10 cellular contexts compared by ENCODE assay signal in genomic region chr5:142925795-142926194, GRCh38.
DNase-seq lines count a peak whose midpoint lies in the region; ATAC-seq, FAIRE-seq and TF ChIP-seq lines count a peak whose summit lies in the region.
"Had no signal": no experiment of that assay in that cellular context is flagged by ENCODE, and none has a peak within 500 bp of the region (broad histone marks: within the 10 kb centered on the region; RNA-seq: fewer than 3 reads in every experiment).

No MANE protein-coding gene starts in this region.

- H3K36me3 ChIP-seq in kidney (ENCODE audit: control insufficient read depth in 1 of 2, insufficient read depth in 2 of 2, low read length in 2 of 2) (no peaks in the 10 kb centered on the region), thyroid gland (no peaks in the 10 kb centered on the region)
- H3K36me3 ChIP-seq: Peyer's patch had no signal

- no peak overlapping the region for H3K27ac Mint-ChIP-seq in stimulated activated naive B cell treated with anti-CD40 and anti-IgM and Interleukin-4, amounts not matched to agents 10 μg/mL and 1 μg/mL and 100 μg/mL, for 72 hours

- no peak for TF ChIP-seq POLR2A in thyroid gland (IDR thresholded peaks at IDR 0.05)

- H3K4me3 ChIP-seq in kidney (ENCODE audit: low read length in 2 of 2) (no peak overlapping the region), thyroid gland (replicated peaks in 1 of 3) (no peak overlapping the region)
- H3K4me3 ChIP-seq: Peyer's patch had no signal

- H3K4me3 Mint-ChIP-seq in stimulated activated naive B cell treated with anti-CD40 and anti-IgM and Interleukin-4, amounts not matched to agents 10 μg/mL and 1 μg/mL and 100 μg/mL, for 72 hours: no peak overlapping the region

- H3K27me3 Mint-ChIP-seq in stimulated activated naive B cell treated with anti-CD40 and anti-IgM and Interleukin-4, amounts not matched to agents 10 μg/mL and 1 μg/mL and 100 μg/mL, for 72 hours: no peaks in the 10 kb centered on the region

- no peak for ATAC-seq in stimulated activated naive B cell treated with anti-CD40 and anti-IgM and Interleukin-4, amounts not matched to agents 10 μg/mL and 1 μg/mL and 100 μg/mL, for 72 hours (replicated peaks)
- ATAC-seq in GM19455 (IDR thresholded peaks at IDR 0.05; ENCODE audit: unreplicated experiment) (no peak), HG02938 (IDR thresholded peaks at IDR 0.05; ENCODE audit: unreplicated experiment) (no peak)

- H3K27ac ChIP-seq in kidney (ENCODE audit: low read depth in 2 of 2, low read length in 2 of 2) (peak overlapping the region; percentile 29 to 63), thyroid gland (peak overlapping the region in 2 of 3 donors; percentile 1 to 14)

- TF ChIP-seq CTCF in kidney (IDR thresholded peaks at IDR 0.05; ENCODE audit: borderline replicate concordance, extremely low read depth, insufficient read depth) (no peak), thyroid gland (IDR thresholded peaks at IDR 0.05) (no peak)

- H3K27me3 ChIP-seq in thyroid gland: no peaks in the 10 kb centered on the region
- H3K27me3 ChIP-seq: Peyer's patch had no signal

- DNase-seq in HPDE6-E6E7 (ENCODE audit: extremely low spot score) (peak; percentile 23), T47D (ENCODE audit: low read depth in 1 of 2, low spot score in 1 of 2) (peak; percentile 55 to 60), kidney (no peak), thyroid gland (no peak), ecto neural progenitor cell (ENCODE audit: low spot score) (no peak)
- DNase-seq in stimulated activated naive B cell treated with anti-CD40 and anti-IgM and Interleukin-4, amounts not matched to agents 10 μg/mL and 1 μg/mL and 100 μg/mL, for 72 hours: no peak
- DNase-seq: occipital lobe, Peyer's patch had no signal

- no peak overlapping the region for H3K9ac ChIP-seq in kidney (ENCODE audit: low read length in 2 of 2)

- H3K4me1 ChIP-seq in kidney (ENCODE audit: control insufficient read depth in 1 of 2, insufficient read depth in 1 of 2, low read depth in 1 of 2, low read length in 2 of 2) (peaks cover 10 to 17% of the 10 kb centered on the region in 2 donors), thyroid gland (peaks cover 7 to 17% of the 10 kb centered on the region in 2 donors)

- in situ Hi-C loops in T47D (cut with HindIII; ENCODE audit: low pct_unique_long_range_greater_than_20kb, low sequenced_read_pairs): no loop called here

- peaks cover 0 to 6% of the 10 kb centered on the region in 2 donors for H3K36me3 Mint-ChIP-seq in stimulated activated naive B cell treated with anti-CD40 and anti-IgM and Interleukin-4, amounts not matched to agents 10 μg/mL and 1 μg/mL and 100 μg/mL, for 72 hours

- H3K4me1 Mint-ChIP-seq in stimulated activated naive B cell treated with anti-CD40 and anti-IgM and Interleukin-4, amounts not matched to agents 10 μg/mL and 1 μg/mL and 100 μg/mL, for 72 hours: peaks cover 4 to 19% of the 10 kb centered on the region in 2 donors

- WGBS in thyroid gland, 2 donors: 45 to 55% methylated on average over 3 of the region's 3 CpGs

- intact Hi-C loops in kidney (cut with DNase I) (no loop called here), thyroid gland (cut with DNase I) (loop anchor here (10.0 kb wide), 1 partner anchor 479 kb away; the partner anchor contains the start of gene NR3C1)

- no peaks in the 10 kb centered on the region for H3K9me3 Mint-ChIP-seq in stimulated activated naive B cell treated with anti-CD40 and anti-IgM and Interleukin-4, amounts not matched to agents 10 μg/mL and 1 μg/mL and 100 μg/mL, for 72 hours

- no peak for FAIRE-seq in kidney (lab: Jason Lieb, UNC)

- H3K9me3 ChIP-seq in kidney (ENCODE audit: control insufficient read depth in 1 of 2, low read length in 2 of 2): no peaks in the 10 kb centered on the region
- no peaks in the 10 kb centered on the region for H3K9me3 ChIP-seq in thyroid gland
- H3K9me3 ChIP-seq: Peyer's patch had no signal

Comparison
In these comparisons a context has a peak if more than half of its experiments do, and no peak if none do; other contexts are left out.
1. DNase-seq: peak in HPDE6-E6E7 (single experiment) and T47D (2 of 2); none in kidney (single experiment), thyroid gland (0 of 2), ecto neural progenitor cell (single experiment) and stimulated activated naive B cell treated with anti-CD40 and anti-IgM and Interleukin-4, amounts not matched to agents 10 μg/mL and 1 μg/mL and 100 μg/mL, for 72 hours (single experiment).